ENCODE assay signal across 8 cellular contexts in the genomic region with DNA sequence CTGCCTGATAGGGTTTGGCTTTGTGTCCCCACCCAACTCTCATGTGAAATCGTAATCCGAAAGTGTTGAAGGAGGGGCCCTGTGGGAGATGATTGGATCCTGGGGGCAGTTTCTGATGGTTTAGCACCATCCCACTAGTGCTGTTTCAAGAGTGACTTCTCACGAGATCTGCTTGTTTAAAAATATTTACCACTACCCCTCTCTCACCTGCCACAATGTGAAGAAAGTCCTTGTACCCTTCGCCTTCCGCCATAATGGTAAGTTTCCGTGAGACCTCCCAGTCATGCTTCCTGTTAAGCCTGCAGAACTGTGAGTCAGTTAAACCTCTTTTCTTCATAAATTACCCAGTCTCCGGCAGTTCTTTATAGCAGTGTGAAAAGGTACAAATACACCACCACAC. TPM values are rescaled to one million over a fixed set of nuclear protein-coding genes. Genes with fewer than 3 reads are reported as not detected.
DNase-seq lines count a peak whose midpoint lies in the region; ATAC-seq and TF ChIP-seq lines count a peak whose summit lies in the region.

No MANE protein-coding gene starts in this region.

- no peak for TF ChIP-seq EP300 in suprapubic skin (IDR thresholded peaks at IDR 0.05)

- H3K27ac Mint-ChIP-seq in activated naive CD8-positive, alpha-beta T cell: peak overlapping the region; percentile 100

- no peak for TF ChIP-seq CTCF in suprapubic skin (IDR thresholded peaks at IDR 0.05)

- H3K4me3 ChIP-seq in HAP-1: peak overlapping the region; percentile 87
- H3K4me3 ChIP-seq in suprapubic skin: no peak overlapping the region

- no peaks in the 10 kb centered on the region for H3K27me3 ChIP-seq in HAP-1 (ENCODE audit: low read depth)
- no peaks in the 10 kb centered on the region for H3K27me3 ChIP-seq in suprapubic skin

- no peaks in the 10 kb centered on the region for H3K9me3 ChIP-seq in HAP-1
- H3K9me3 ChIP-seq in suprapubic skin: no peaks in the 10 kb centered on the region

- no peak for ATAC-seq in HG03025 (IDR thresholded peaks at IDR 0.05; ENCODE audit: low FRiP score, unreplicated experiment)

- in situ Hi-C loops in HAP-1 (cut with MboI; ENCODE audit: low sequenced_read_pairs): no loop called here

- 82% methylated on average over 7 of the region's 7 CpGs for WGBS in suprapubic skin

- no peak overlapping the region for H3K27ac ChIP-seq in suprapubic skin

- TF ChIP-seq POLR2A in suprapubic skin (IDR thresholded peaks at IDR 0.05): no peak

- H3K36me3 Mint-ChIP-seq in activated naive CD8-positive, alpha-beta T cell: peaks cover 9% of the 10 kb centered on the region

- no peaks in the 10 kb centered on the region for H3K9me3 Mint-ChIP-seq in activated naive CD8-positive, alpha-beta T cell (ENCODE audit: low read depth)

- peak; percentile 25 to 62 for DNase-seq in HAP-1 (ENCODE audit: low spot score in 2 of 2)
- peak; percentile 62 for DNase-seq in SIG-M5 treated with dmso at 0.1 percent for 504 hours (lab: John Stamatoyannopoulos, UW; ENCODE audit: unreplicated experiment)
- peak; percentile 52 to 64 for DNase-seq in stimulated activated CD4-positive, alpha-beta T cell treated with anti-CD3 and anti-CD28 coated beads, Interleukin-2, amount 100 ng/mL, for 24 hours
- no peak for DNase-seq in DMS53 treated with DMSO at 0.1 percent for 48 hours (lab: John Stamatoyannopoulos, UW; ENCODE audit: unreplicated experiment)
- DNase-seq in suprapubic skin (ENCODE audit: low spot score in 2 of 2): no peak
- no peak for DNase-seq in NCI-H82 treated with DMSO at 0.1 percent for 48 hours (lab: John Stamatoyannopoulos, UW; ENCODE audit: unreplicated experiment)

- H3K27me3 Mint-ChIP-seq in activated naive CD8-positive, alpha-beta T cell: no peaks in the 10 kb centered on the region

- peaks cover 12% of the 10 kb centered on the region for H3K4me1 ChIP-seq in HAP-1
- peaks cover 32% of the 10 kb centered on the region for H3K4me1 ChIP-seq in suprapubic skin

- peak overlapping the region; percentile 96 for H3K4me3 Mint-ChIP-seq in activated naive CD8-positive, alpha-beta T cell

- H3K36me3 ChIP-seq in HAP-1 (replicated peaks): peaks cover 4% of the 10 kb centered on the region; the same call in 1 of the 2 replicates
- no peaks in the 10 kb centered on the region for H3K36me3 ChIP-seq in suprapubic skin

- peaks cover 53% of the 10 kb centered on the region for H3K4me1 Mint-ChIP-seq in activated naive CD8-positive, alpha-beta T cell (ENCODE audit: low read depth)

RNA-seq across cellular contexts. Expression of a gene that starts 2.7 kb away (rescaled TPM):
- 10 to 100 TPM in 1 of 4 donors, 1 to 10 TPM in 3; 7.7 to 23.5 (median 9.4) TPM for total RNA-seq in suprapubic skin

Comparison
In these comparisons a context has a peak if more than half of its experiments do, and no peak if none do; other contexts are left out.
1. DNase-seq: peak in HAP-1 (2 of 2), SIG-M5 treated with dmso at 0.1 percent for 504 hours (single experiment) and stimulated activated CD4-positive, alpha-beta T cell treated with anti-CD3 and anti-CD28 coated beads, Interleukin-2, amount 100 ng/mL, for 24 hours (2 of 2); none in DMS53 treated with DMSO at 0.1 percent for 48 hours (single experiment), suprapubic skin (0 of 2) and NCI-H82 treated with DMSO at 0.1 percent for 48 hours (single experiment).